10 cellular contexts compared by ENCODE assay signal in genomic region chr6:157464653-157465535, GRCh38.
DNase-seq lines count a peak whose midpoint lies in the region; ATAC-seq and TF ChIP-seq lines count a peak whose summit lies in the region.
"Had no signal": no experiment of that assay in that cellular context is flagged by ENCODE, and none has a peak within 500 bp of the region (broad histone marks: within the 10 kb centered on the region; RNA-seq: fewer than 3 reads in every experiment).

No MANE protein-coding gene starts in this region.

- no peak overlapping the region for H2AK5ac ChIP-seq in mesendoderm (ENCODE audit: low read length)

- H3K36me3 Mint-ChIP-seq in IgD-negative memory B cell, result peaks cover 3% of the 10 kb centered on the region

- H3K23ac ChIP-seq in mesendoderm (ENCODE audit: low read length), result no peak overlapping the region

- peaks cover 39 to 47% (median 45%) of the 10 kb centered on the region in 3 donors for H3K4me1 Mint-ChIP-seq in IgD-negative memory B cell

- no peak overlapping the region for H3K9ac ChIP-seq in mesendoderm (ENCODE audit: low read length)

- no CpG with 5 or more reads among the region's 11 CpGs for WGBS in mesendoderm (ENCODE audit: extremely low coverage, insufficient coverage, low lambda C conversion rate)

- H3K56ac ChIP-seq in mesendoderm (ENCODE audit: low read length), result peak overlapping the region; percentile 57

- no peak overlapping the region for H4K8ac ChIP-seq in mesendoderm (ENCODE audit: low read depth, low read length)

- DNase-seq in mesendoderm, result no peak
- DNase-seq in NCI-H1092 treated with DMSO at 0.1 percent for 48 hours (lab: John Stamatoyannopoulos, UW), result no peak
- DNase-seq in cerebellar nuclear complex (lab: John Stamatoyannopoulos, UW), result no peak
- no peak for DNase-seq in AML-193 (lab: John Stamatoyannopoulos, UW)
- DNase-seq in NCI-H1048 (lab: John Stamatoyannopoulos, UW), result no peak

- no peaks in the 10 kb centered on the region for H3K79me2 ChIP-seq in mesendoderm (ENCODE audit: control insufficient read depth, insufficient read depth, low read length)

- no peak overlapping the region for H2BK5ac ChIP-seq in mesendoderm (ENCODE audit: low read length)

- no peaks in the 10 kb centered on the region for H3K27me3 ChIP-seq in mesendoderm (ENCODE audit: insufficient read depth, low read length, poor library complexity)

- no peak overlapping the region for H3K18ac ChIP-seq in mesendoderm (ENCODE audit: low read length)

- H2BK15ac ChIP-seq in mesendoderm (replicated peaks; ENCODE audit: low read depth), result no peak overlapping the region

- H3K27ac Mint-ChIP-seq in IgD-negative memory B cell, result peak overlapping the region; percentile 92 to 96 (median 95)

- H3K79me1 ChIP-seq in mesendoderm (ENCODE audit: low read length), result no peaks in the 10 kb centered on the region

- H3K27me3 Mint-ChIP-seq in IgD-negative memory B cell, result no peaks in the 10 kb centered on the region

- ATAC-seq in GM21619 (IDR thresholded peaks at IDR 0.05; ENCODE audit: unreplicated experiment), result peak; percentile 52
- ATAC-seq: HCT116, Panc1 had no signal

- H3K36me3 ChIP-seq in mesendoderm (ENCODE audit: control insufficient read depth, insufficient read depth, low read length), result no peaks in the 10 kb centered on the region

- H3K4me1 ChIP-seq in mesendoderm (ENCODE audit: control insufficient read depth, low read depth, low read length), result peaks cover 2% of the 10 kb centered on the region

- H3K4me3 Mint-ChIP-seq in IgD-negative memory B cell, result peak overlapping the region; percentile 24 to 90 (median 74)

- no peak overlapping the region for H3K4me3 ChIP-seq in mesendoderm (ENCODE audit: low read length)

- no peak overlapping the region for H3K4ac ChIP-seq in mesendoderm (ENCODE audit: low read depth, low read length)

- no peak overlapping the region for H3K27ac ChIP-seq in mesendoderm (ENCODE audit: low read depth, low read length)

- no peak overlapping the region for H3K4me2 ChIP-seq in mesendoderm (ENCODE audit: low read length)

- no peaks in the 10 kb centered on the region for H3K9me3 Mint-ChIP-seq in IgD-negative memory B cell

- H2BK120ac ChIP-seq in mesendoderm (ENCODE audit: low read depth, low read length), result no peak overlapping the region

- TF ChIP-seq POLR2A in GM18526 (IDR thresholded peaks at IDR 0.05; ENCODE audit: extremely low read depth, insufficient read length), result peak; percentile 20

- no peak overlapping the region for H4K5ac ChIP-seq in mesendoderm (ENCODE audit: low read length)
